Comparison of ENCODE assay signal across 8 cellular contexts in the genomic region with DNA sequence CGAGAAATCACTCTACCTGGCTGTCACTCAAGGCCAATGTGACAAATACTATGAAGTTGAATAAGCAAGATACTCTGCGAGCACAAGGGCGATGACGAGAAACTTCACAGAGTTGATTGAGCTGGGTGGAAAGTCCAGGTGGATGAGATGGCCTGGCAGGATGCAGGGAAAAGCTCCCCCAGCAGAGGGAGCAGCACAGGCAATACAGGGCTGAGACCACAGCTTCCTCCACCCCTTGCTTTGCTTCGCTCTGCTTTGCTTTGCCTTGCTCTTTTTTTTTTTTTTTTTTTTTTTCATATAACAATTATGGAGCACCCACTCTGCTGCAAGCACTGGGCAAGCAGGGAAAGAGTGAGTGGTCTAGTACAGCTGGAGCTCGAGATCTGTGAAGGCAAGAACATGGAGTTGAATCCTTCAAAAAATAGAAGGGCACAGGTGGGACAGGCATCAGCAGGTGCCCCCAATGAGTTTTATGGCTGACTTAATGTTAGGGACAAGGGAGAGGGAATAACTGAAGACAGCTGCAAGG.
DNase-seq lines count a peak whose midpoint lies in the region; ATAC-seq and TF ChIP-seq lines count a peak whose summit lies in the region.

No MANE protein-coding gene starts in this region.

- H3K79me2 ChIP-seq in HCT116 (ENCODE audit: insufficient read depth, low read length) (no peaks in the 10 kb centered on the region), MM.1S (ENCODE audit: low read length) (no peaks in the 10 kb centered on the region)

- no peaks in the 10 kb centered on the region for H3K36me3 ChIP-seq in HCT116 (ENCODE audit: control insufficient read depth in 1 of 2, insufficient read depth in 2 of 2, low read length in 2 of 2)
- no peaks in the 10 kb centered on the region for H3K36me3 ChIP-seq in MM.1S (replicated peaks; ENCODE audit: insufficient read depth, low read length)
- no peaks in the 10 kb centered on the region for H3K36me3 ChIP-seq in liver (ENCODE audit: control insufficient read depth in 4 of 4, insufficient read depth in 3 of 4, low read depth in 1 of 4, low read length in 3 of 4)

- H3K9ac ChIP-seq in HCT116 (ENCODE audit: low read length) = no peak overlapping the region
- H3K9ac ChIP-seq in MM.1S (ENCODE audit: low read length) = no peak overlapping the region
- no peak overlapping the region for H3K9ac ChIP-seq in liver (ENCODE audit: low read depth in 1 of 2, low read length in 2 of 2)

- CTCF ChIA-PET in HCT116 (lab: Charles Lee) = interaction anchor here (0.9 to 6.2 kb wide), 15 partner anchors 9 to 494 kb away, joined by 3 to 71 read pairs (median 9); no protein-coding TSS in a partner anchor
- CTCF ChIA-PET in WTC11 (lab: Charles Lee) = interaction anchor here (0.6 to 3.6 kb wide), 42 partner anchors 9 to 945 kb away, joined by 3 to 90 read pairs (median 5); no protein-coding TSS in a partner anchor

- peak; percentile 98 for ATAC-seq in HCT116
- ATAC-seq in WTC11 = peak; percentile 100

- H3K9me3 ChIP-seq in HCT116 (ENCODE audit: control insufficient read depth in 1 of 2, insufficient read depth in 1 of 2, low read depth in 1 of 2, low read length in 2 of 2) = no peaks in the 10 kb centered on the region
- H3K9me3 ChIP-seq in MM.1S (replicated peaks; ENCODE audit: insufficient read depth, low read length) = no peaks in the 10 kb centered on the region
- no peaks in the 10 kb centered on the region for H3K9me3 ChIP-seq in liver (ENCODE audit: control insufficient read depth in 4 of 4, low read length in 3 of 4)

- no peaks in the 10 kb centered on the region for H3K27me3 Mint-ChIP-seq in WTC11 (ENCODE audit: low read depth)

- H3K27ac ChIP-seq in HCT116 (ENCODE audit: low read depth, low read length) (no peak overlapping the region), MM.1S (ENCODE audit: low read length) (no peak overlapping the region), liver (ENCODE audit: low read depth in 1 of 2, low read length in 2 of 2) (no peak overlapping the region)

- H3K9me3 Mint-ChIP-seq in WTC11 = no peaks in the 10 kb centered on the region

- H4K20me1 ChIP-seq in HCT116 (ENCODE audit: insufficient read depth) (no peaks in the 10 kb centered on the region), MM.1S (ENCODE audit: insufficient read depth, low read length) (no peaks in the 10 kb centered on the region)

- H2AFZ ChIP-seq in HCT116 (ENCODE audit: low read depth, low read length, poor library complexity, severe bottlenecking) (peak overlapping the region; percentile 95), MM.1S (ENCODE audit: low read length) (no peak overlapping the region)

- no peak for TF ChIP-seq POLR2A in HCT116 (IDR thresholded peaks at IDR 0.05; ENCODE audit: borderline replicate concordance, extremely low read depth, insufficient read depth, insufficient read length)

- peak; percentile 53 to 86 (median 76); a peak in 5 of 6 replicates for TF ChIP-seq CTCF in HCT116 (IDR thresholded peaks at IDR 0.05 in 2 of 3, conservative IDR thresholded peaks at IDR 0.05 in 1 of 3; ENCODE audit: borderline replicate concordance in 1 of 3, insufficient read depth in 1 of 3, low read depth in 2 of 3, low read length in 2 of 3)
- TF ChIP-seq CTCF in MM.1S (IDR thresholded peaks at IDR 0.05; ENCODE audit: low read length) = peak; percentile 55
- TF ChIP-seq CTCF in WTC11 (IDR thresholded peaks at IDR 0.05) = peak; percentile 76
- peak; percentile 86 for TF ChIP-seq CTCF in cardiac fibroblast (IDR thresholded peaks at IDR 0.05; ENCODE audit: low read depth, low read length)
- peak; percentile 80 for TF ChIP-seq CTCF in liver (IDR thresholded peaks at IDR 0.05; ENCODE audit: low read depth, low read length, missing input control)

- 41% methylated on average over 6 of the region's 6 CpGs for WGBS in liver

- no peaks in the 10 kb centered on the region for H3K36me3 Mint-ChIP-seq in WTC11

- H3K4me3 ChIP-seq in HCT116 (replicated peaks in 1 of 2; ENCODE audit: low read depth in 1 of 2, low read length in 2 of 2) (no peak overlapping the region), MM.1S (ENCODE audit: low read length) (no peak overlapping the region), cardiac fibroblast (replicated peaks in 1 of 2; ENCODE audit: low read depth in 2 of 2, low read length in 2 of 2) (no peak overlapping the region), liver (ENCODE audit: low read depth in 1 of 3, low read length in 3 of 3) (no peak overlapping the region)

- no peak overlapping the region for H3K4me3 Mint-ChIP-seq in WTC11

- peak overlapping the region; percentile 50 for H3K4me2 ChIP-seq in HCT116 (ENCODE audit: low read length)
- no peak overlapping the region for H3K4me2 ChIP-seq in MM.1S (ENCODE audit: low read depth, low read length)

- POLR2A ChIA-PET in HCT116 (lab: Charles Lee) (interaction anchor here (1.1 kb wide), 2 partner anchors 84 to 152 kb away, joined by 3 to 8 read pairs; no protein-coding TSS in a partner anchor), WTC11 (lab: Charles Lee) (interaction anchor here (0.7 kb wide), 1 partner anchor 84 kb away, joined by 3 read pairs; no protein-coding TSS in a partner anchor)

- H3K4me1 ChIP-seq in HCT116 (ENCODE audit: control insufficient read depth in 1 of 2, insufficient read depth in 2 of 2, low read length in 2 of 2) = peaks cover 18 to 37% of the 10 kb centered on the region in 2 experiments
- H3K4me1 ChIP-seq in MM.1S (ENCODE audit: low read length) = peaks cover 18% of the 10 kb centered on the region
- H3K4me1 ChIP-seq in liver (ENCODE audit: control insufficient read depth in 4 of 4, insufficient read depth in 4 of 4, low read length in 3 of 4) = peaks cover 0 to 4% (median 0%) of the 10 kb centered on the region in 4 donors

- H3K27ac Mint-ChIP-seq in WTC11 = no peak overlapping the region

- peaks cover 47% of the 10 kb centered on the region for H3K4me1 Mint-ChIP-seq in WTC11

- no peaks in the 10 kb centered on the region for H3K9me2 ChIP-seq in HCT116 (ENCODE audit: insufficient read depth)
- no peaks in the 10 kb centered on the region for H3K9me2 ChIP-seq in MM.1S (replicated peaks; ENCODE audit: insufficient read depth, low read length)

- H3K27me3 ChIP-seq in HCT116 (ENCODE audit: insufficient read depth, low read length) = no peaks in the 10 kb centered on the region
- no peaks in the 10 kb centered on the region for H3K27me3 ChIP-seq in MM.1S (replicated peaks; ENCODE audit: insufficient read depth, low read length)
- no peaks in the 10 kb centered on the region for H3K27me3 ChIP-seq in liver (ENCODE audit: control insufficient read depth in 4 of 4, insufficient read depth in 4 of 4, low read length in 3 of 4)

- 0 out of 2 replicates have a peak, but pooled peaks cover 3% of the 10 kb centered on the region for H3F3A ChIP-seq in MM.1S (ENCODE audit: insufficient read depth, low read length)

- TF ChIP-seq RAD21 in HCT116 (IDR thresholded peaks at IDR 0.05; ENCODE audit: low read depth) (peak; percentile 67), liver (IDR thresholded peaks at IDR 0.05) (peak; percentile 76 to 88)

- BruUV-seq in HCT116 (replicated peaks; lab: Mats Ljungman, UMichigan) = no TSS peak

- peak; percentile 36 for DNase-seq in NCI-H2029 (lab: John Stamatoyannopoulos, UW)
- DNase-seq in NCI-H2029 treated with DMSO at 0.1 percent for 48 hours (lab: John Stamatoyannopoulos, UW) = no peak
- peak; percentile 64 for DNase-seq in HCT116 (ENCODE audit: low read depth, low spot score)
- DNase-seq in MM.1S = peak; percentile 56
- DNase-seq in WTC11 (ENCODE audit: low spot score) = peak; percentile 79
- DNase-seq in cardiac fibroblast (ENCODE audit: low read depth in 2 of 2) = peak; percentile 80 to 82
- DNase-seq in stimulated activated CD8-positive, alpha-beta memory T cell treated with anti-CD3 and anti-CD28 coated beads, Interleukin-15, amount 100 ng/mL, for 24 hours (ENCODE audit: low read depth) = peak; percentile 26

- RAD21 ChIA-PET in HCT116 (lab: Charles Lee; ENCODE audit: low non-redundant PET in 1 of 2, low total read pairs in 2 of 2, uncharacterized antibody in 2 of 2, unreplicated experiment in 2 of 2) = interaction anchor here (0.6 to 1.4 kb wide), 7 partner anchors 28 to 415 kb away, joined by 3 to 15 read pairs (median 3); no protein-coding TSS in a partner anchor

- intact Hi-C loops in HCT116 (cut with micrococcal nuclease) = loop anchor here (1.0 to 10.0 kb wide), 4 partner anchors 68 to 494 kb away; partner anchors contain the start of gene ARID5B

TF ChIP-seq in HCT116, 20 proteins besides CTCF, POLR2A, EP300 and RAD21:
- TF ChIP-seq CBX3 (IDR thresholded peaks at IDR 0.05; ENCODE audit: low read depth) = peak; percentile 62; the same call in 1 of the 2 replicates
- TF ChIP-seq, protein P1, sequence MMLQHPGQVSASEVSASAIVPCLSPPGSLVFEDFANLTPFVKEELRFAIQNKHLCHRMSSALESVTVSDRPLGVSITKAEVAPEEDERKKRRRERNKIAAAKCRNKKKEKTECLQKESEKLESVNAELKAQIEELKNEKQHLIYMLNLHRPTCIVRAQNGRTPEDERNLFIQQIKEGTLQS (IDR thresholded peaks at IDR 0.05) = no peak

TF ChIP-seq in WTC11, 78 proteins besides CTCF, POLR2A, EP300 and RAD21 (continues in another document):
- no peak for TF ChIP-seq ZNF416 (CRISPR knock-in tag; IDR thresholded peaks at IDR 0.05)
- no peak for TF ChIP-seq ESRRA (CRISPR knock-in tag; IDR thresholded peaks at IDR 0.05; ENCODE audit: borderline replicate concordance)
- TF ChIP-seq NFYB (CRISPR knock-in tag; conservative IDR thresholded peaks at IDR 0.05; ENCODE audit: low read depth) = no peak
- TF ChIP-seq SMAD3 (CRISPR knock-in tag; IDR thresholded peaks at IDR 0.05; ENCODE audit: borderline replicate concordance) = no peak
- TF ChIP-seq SMAD4 (CRISPR knock-in tag; IDR thresholded peaks at IDR 0.05) = no peak
- no peak for TF ChIP-seq SOX15 (CRISPR knock-in tag; IDR thresholded peaks at IDR 0.05)
- TF ChIP-seq ATF1 (CRISPR knock-in tag; IDR thresholded peaks at IDR 0.05) = no peak
- no peak for TF ChIP-seq CBFB (CRISPR knock-in tag; IDR thresholded peaks at IDR 0.05; ENCODE audit: low read depth)
- TF ChIP-seq HMGA2 (CRISPR knock-in tag; IDR thresholded peaks at IDR 0.05) = no peak
- TF ChIP-seq ELF4 (CRISPR knock-in tag; IDR thresholded peaks at IDR 0.05; ENCODE audit: low read depth) = no peak

TF ChIP-seq in liver, 16 proteins besides CTCF, POLR2A, EP300 and RAD21:
- TF ChIP-seq FOXA1 (IDR thresholded peaks at IDR 0.05) (no peak), HNF4A (conservative IDR thresholded peaks at IDR 0.05) (peak in 1 of 2 donors; percentile 63)
